35 cellular contexts compared by ENCODE assay signal in genomic region chr3:944786-945185, GRCh38.
DNase-seq lines count a peak whose midpoint lies in the region; ATAC-seq, FAIRE-seq and TF ChIP-seq lines count a peak whose summit lies in the region.
"Had no signal": no experiment of that assay in that cellular context is flagged by ENCODE, and none has a peak within 500 bp of the region (broad histone marks: within the 10 kb centered on the region; RNA-seq: fewer than 3 reads in every experiment).

No MANE protein-coding gene starts in this region.

- H2BK120ac ChIP-seq in IMR-90 (ENCODE audit: low read depth, low read length) (no peak overlapping the region), H1 (replicated peaks; ENCODE audit: low read depth, low read length) (no peak overlapping the region)

- H3K27me3 ChIP-seq in HepG2 (ENCODE audit: control insufficient read depth in 1 of 2, insufficient read depth in 2 of 2, low read length in 2 of 2) (no peaks in the 10 kb centered on the region), right lobe of liver (no peaks in the 10 kb centered on the region), IMR-90 (ENCODE audit: control insufficient read depth, insufficient read depth, low read length) (no peaks in the 10 kb centered on the region), K562 (ENCODE audit: control insufficient read depth in 2 of 2, insufficient read depth in 2 of 2, low read length in 2 of 2) (no peaks in the 10 kb centered on the region), H1 (replicated peaks in 1 of 4; ENCODE audit: control insufficient read depth in 3 of 4, extremely low read depth in 1 of 4, insufficient read depth in 3 of 4, low read length in 3 of 4) (peaks cover 0 to 1% (median 0%) of the 10 kb centered on the region in 4 experiments; a peak in 1 of 7 replicates), heart right ventricle (no peaks in the 10 kb centered on the region)
- H3K27me3 ChIP-seq: BE2C; BLaER1; BLaER1 treated with 17β-estradiol and CSF1 and Interleukin-3, amounts not matched to agents 10 nM and 100 nM had no signal

- H3K14ac ChIP-seq in IMR-90 (replicated peaks; ENCODE audit: low read depth, low read length) (no peak overlapping the region), H1 (ENCODE audit: insufficient read length) (no peak overlapping the region)

- no peak for TF ChIP-seq CTCF in HepG2 (CRISPR knock-in tag; IDR thresholded peaks at IDR 0.05)
- no peak for TF ChIP-seq CTCF in right lobe of liver (IDR thresholded peaks at IDR 0.05)
- no peak for TF ChIP-seq CTCF in IMR-90 (conservative IDR thresholded peaks at IDR 0.05; ENCODE audit: low read depth, low read length)
- no peak for TF ChIP-seq CTCF in K562 (IDR thresholded peaks at IDR 0.05 in 2 of 3, conservative IDR thresholded peaks at IDR 0.05 in 1 of 3; ENCODE audit: insufficient read depth in 2 of 3, low read depth in 1 of 3, low read length in 3 of 3)
- no peak for TF ChIP-seq CTCF in H1 (IDR thresholded peaks at IDR 0.05; ENCODE audit: control extremely low read depth in 1 of 3, insufficient read depth in 1 of 3, low read depth in 1 of 3, low read length in 3 of 3)
- TF ChIP-seq CTCF in heart right ventricle (IDR thresholded peaks at IDR 0.05), result no peak

- H3K36me3 ChIP-seq in HepG2 (replicated peaks in 1 of 2; ENCODE audit: control insufficient read depth in 1 of 2, insufficient read depth in 2 of 2, low read length in 2 of 2), result no peaks in the 10 kb centered on the region
- H3K36me3 ChIP-seq in right lobe of liver, result no peaks in the 10 kb centered on the region
- H3K36me3 ChIP-seq in IMR-90 (ENCODE audit: control insufficient read depth, insufficient read depth, low read length), result no peaks in the 10 kb centered on the region
- H3K36me3 ChIP-seq in K562 (ENCODE audit: control insufficient read depth, insufficient read depth, low read length), result no peaks in the 10 kb centered on the region
- H3K36me3 ChIP-seq in H1 (ENCODE audit: control insufficient read depth in 2 of 4, insufficient read depth in 4 of 4, low read length in 3 of 4), result no peaks in the 10 kb centered on the region
- H3K36me3 ChIP-seq in heart right ventricle, result no peaks in the 10 kb centered on the region
- H3K36me3 ChIP-seq: BE2C; BLaER1; BLaER1 treated with 17β-estradiol and CSF1 and Interleukin-3, amounts not matched to agents 10 nM and 100 nM had no signal

- no peak overlapping the region for H2BK12ac ChIP-seq in H1 (ENCODE audit: low read depth, low read length)

- CTCF ChIA-PET in HepG2 (lab: Yijun Ruan, JAX; ENCODE audit: low intra/inter-chr PET ratio, low total read pairs) (no interaction called here), IMR-90 (lab: Yijun Ruan, JAX) (no interaction called here), K562 (lab: Yijun Ruan, JAX; ENCODE audit: low intra/inter-chr PET ratio) (no interaction called here), H1 (lab: Charles Lee; ENCODE audit: partially characterized antibody) (no interaction called here)

- intact Hi-C loops in HepG2 (cut with micrococcal nuclease; ENCODE audit: unreplicated experiment), result no loop called here
- intact Hi-C loops in right lobe of liver (cut with DNase I), result no loop called here
- intact Hi-C loops in IMR-90 (cut with micrococcal nuclease), result no loop called here
- intact Hi-C loops in K562 (cut with micrococcal nuclease), result no loop called here
- intact Hi-C loops in heart right ventricle (cut with DNase I), result no loop called here

- H3K4me1 ChIP-seq in HepG2 (ENCODE audit: insufficient read depth, low read length) (no peaks in the 10 kb centered on the region), right lobe of liver (no peaks in the 10 kb centered on the region), IMR-90 (ENCODE audit: control insufficient read depth, insufficient read depth, low read length) (no peaks in the 10 kb centered on the region), K562 (replicated peaks in 1 of 2; ENCODE audit: control insufficient read depth in 2 of 2, insufficient read depth in 2 of 2, low read length in 2 of 2) (no peaks in the 10 kb centered on the region), H1 (replicated peaks in 1 of 4; ENCODE audit: control insufficient read depth in 3 of 4, insufficient read depth in 4 of 4, low read length in 3 of 4) (no peaks in the 10 kb centered on the region), heart right ventricle (no peaks in the 10 kb centered on the region)
- H3K4me1 ChIP-seq: A549; BE2C; BLaER1; BLaER1 treated with 17β-estradiol and CSF1 and Interleukin-3, amounts not matched to agents 10 nM and 100 nM; Caco-2 had no signal

- H3K9ac ChIP-seq in HepG2 (ENCODE audit: insufficient read depth, low read depth, low read length) (no peak overlapping the region), IMR-90 (ENCODE audit: low read depth, low read length) (no peak overlapping the region), K562 (ENCODE audit: insufficient read depth in 1 of 2, low read depth in 2 of 2, low read length in 2 of 2) (no peak overlapping the region), H1 (replicated peaks in 1 of 4; ENCODE audit: extremely low read depth in 1 of 4, low read depth in 3 of 4, low read length in 3 of 4) (no peak overlapping the region)
- H3K9ac ChIP-seq: BLaER1; BLaER1 treated with 17β-estradiol and CSF1 and Interleukin-3, amounts not matched to agents 10 nM and 100 nM had no signal

- dilution Hi-C loops in IMR-90 (cut with HindIII; ENCODE audit: low sequenced_read_pairs, unreplicated experiment), result no loop called here

- FAIRE-seq in HepG2 (lab: Jason Lieb, UNC), result no peak
- no peak for FAIRE-seq in K562 (lab: Jason Lieb, UNC)
- no peak for FAIRE-seq in H1 (lab: Jason Lieb, UNC)
- FAIRE-seq: A204.1, A549, D721Med had no signal

- H2AK9ac ChIP-seq in IMR-90 (replicated peaks; ENCODE audit: low read depth, low read length, poor library complexity), result no peak overlapping the region

- no peak overlapping the region for H3K18ac ChIP-seq in IMR-90 (ENCODE audit: low read depth, low read length)
- H3K18ac ChIP-seq in H1 (ENCODE audit: extremely low read depth, low read length), result no peak overlapping the region

- H3K79me2 ChIP-seq in HepG2 (ENCODE audit: insufficient read depth, low read length), result no peaks in the 10 kb centered on the region
- no peaks in the 10 kb centered on the region for H3K79me2 ChIP-seq in K562 (ENCODE audit: control insufficient read depth, insufficient read depth, low read length)
- H3K79me2 ChIP-seq in H1 (ENCODE audit: control insufficient read depth in 1 of 2, insufficient read depth in 2 of 2, low read length in 2 of 2), result no peaks in the 10 kb centered on the region

- POLR2A ChIA-PET in HepG2 (lab: Yijun Ruan, JAX) (no interaction called here), IMR-90 (lab: Charles Lee; ENCODE audit: unreplicated experiment) (no interaction called here), K562 (lab: Yijun Ruan, JAX) (no interaction called here), H1 (lab: Charles Lee; ENCODE audit: partially characterized antibody) (no interaction called here)

- H2BK15ac ChIP-seq in IMR-90 (ENCODE audit: low read depth, low read length), result no peak overlapping the region
- no peak overlapping the region for H2BK15ac ChIP-seq in H1 (ENCODE audit: low read length)

- H2AK5ac ChIP-seq in IMR-90 (ENCODE audit: low read depth, low read length), result no peak overlapping the region
- H2AK5ac ChIP-seq in H1 (ENCODE audit: low read depth, low read length), result no peak overlapping the region

- H2BK20ac ChIP-seq in IMR-90 (ENCODE audit: low read depth, low read length) (no peak overlapping the region), H1 (ENCODE audit: low read length) (no peak overlapping the region)

- H3K27ac ChIP-seq in HepG2 (ENCODE audit: extremely low read length, insufficient read depth, low read length) (no peak overlapping the region), right lobe of liver (no peak overlapping the region), IMR-90 (ENCODE audit: insufficient read depth, low read length) (no peak overlapping the region), K562 (ENCODE audit: extremely low read depth, low read depth, low read length) (no peak overlapping the region), H1 (ENCODE audit: low read depth, low read length) (no peak overlapping the region), heart right ventricle (no peak overlapping the region)
- H3K27ac ChIP-seq: 22Rv1; A549; BLaER1; BLaER1 treated with 17β-estradiol and CSF1 and Interleukin-3, amounts not matched to agents 10 nM and 100 nM; C4-2B had no signal

- H2AFZ ChIP-seq in HepG2 (ENCODE audit: low read length) (no peak overlapping the region), IMR-90 (replicated peaks; ENCODE audit: low read length, poor library complexity) (no peak overlapping the region), K562 (ENCODE audit: low read depth, low read length) (no peak overlapping the region), H1 (ENCODE audit: low read length) (no peak overlapping the region)

- H3K4me2 ChIP-seq in HepG2 (ENCODE audit: low read depth, low read length) (no peak overlapping the region), IMR-90 (ENCODE audit: low read depth, low read length) (no peak overlapping the region), K562 (ENCODE audit: insufficient read depth, low read length) (no peak overlapping the region), H1 (ENCODE audit: insufficient read depth in 1 of 2, low read depth in 2 of 2, low read length in 2 of 2) (no peak overlapping the region)
- H3K4me2 ChIP-seq: A549; BLaER1; BLaER1 treated with 17β-estradiol and CSF1 and Interleukin-3, amounts not matched to agents 10 nM and 100 nM had no signal

- no peak for TF ChIP-seq POLR2A in HepG2 (IDR thresholded peaks at IDR 0.05; ENCODE audit: insufficient read depth in 1 of 2, low read depth in 2 of 2, low read length in 2 of 2)
- TF ChIP-seq POLR2A in right lobe of liver (IDR thresholded peaks at IDR 0.05), result no peak
- no peak for TF ChIP-seq POLR2A in IMR-90 (IDR thresholded peaks at IDR 0.05; ENCODE audit: low read depth, low read length)
- TF ChIP-seq POLR2A in K562 (conservative IDR thresholded peaks at IDR 0.05), result no peak
- no peak for TF ChIP-seq POLR2A in H1 (IDR thresholded peaks at IDR 0.05; ENCODE audit: control extremely low read depth in 1 of 2, low read depth in 2 of 2, low read length in 2 of 2)

- no peak overlapping the region for H4K91ac ChIP-seq in IMR-90 (ENCODE audit: insufficient read depth, low read depth, low read length)
- no peak overlapping the region for H4K91ac ChIP-seq in H1 (replicated peaks; ENCODE audit: insufficient read length, low read length)

- H3K9me1 ChIP-seq in IMR-90 (ENCODE audit: insufficient read depth, low read length) (no peaks in the 10 kb centered on the region), K562 (ENCODE audit: control insufficient read depth, insufficient read depth, low read length) (no peaks in the 10 kb centered on the region)

- TF ChIP-seq RAD21 in HepG2 (CRISPR knock-in tag; IDR thresholded peaks at IDR 0.05) (no peak), IMR-90 (IDR thresholded peaks at IDR 0.05; ENCODE audit: low read length) (no peak), K562 (CRISPR knock-in tag; conservative IDR thresholded peaks at IDR 0.05 in 1 of 2, IDR thresholded peaks at IDR 0.05 in 1 of 2) (no peak), H1 (IDR thresholded peaks at IDR 0.05 in 1 of 2, conservative IDR thresholded peaks at IDR 0.05 in 1 of 2; ENCODE audit: low read depth in 2 of 2, low read length in 2 of 2) (no peak)

- peaks cover 89% of the 10 kb centered on the region for H3K9me3 ChIP-seq in HepG2 (ENCODE audit: low read length)
- no peaks in the 10 kb centered on the region for H3K9me3 ChIP-seq in right lobe of liver
- H3K9me3 ChIP-seq in IMR-90 (ENCODE audit: control insufficient read depth, insufficient read depth, low read length), result 0 out of 2 replicates have a peak, but pooled peaks cover 4% of the 10 kb centered on the region
- H3K9me3 ChIP-seq in K562 (replicated peaks; ENCODE audit: control insufficient read depth, insufficient read depth, low read depth, low read length), result no peaks in the 10 kb centered on the region
- H3K9me3 ChIP-seq in H1 (ENCODE audit: insufficient read depth in 2 of 2, low read depth in 1 of 2, low read length in 1 of 2), result no peaks in the 10 kb centered on the region
- peaks cover 0 to 25% (median 0%) of the 10 kb centered on the region in 11 donors for H3K9me3 ChIP-seq in heart right ventricle
- H3K9me3 ChIP-seq: A549; BE2C; BLaER1; BLaER1 treated with 17β-estradiol and CSF1 and Interleukin-3, amounts not matched to agents 10 nM and 100 nM; Caco-2 had no signal

- ATAC-seq in HepG2 (no peak), right lobe of liver (no peak), IMR-90 (ENCODE audit: low read depth) (no peak), K562 (no peak), heart right ventricle (no peak)
- ATAC-seq: A549; CD8-positive, alpha-beta T cell had no signal

- WGBS in HepG2 (ENCODE audit: low lambda C conversion rate), result 0% methylated on average over 1 of the region's 1 CpG
- WGBS in right lobe of liver (ENCODE audit: insufficient coverage, low coverage, low lambda C conversion rate, missing lambda C conversion rate), result 24% methylated on average over 1 of the region's 1 CpG
- no CpG with 5 or more reads among the region's 1 CpG for WGBS in IMR-90 (ENCODE audit: extremely low coverage in 2 of 2, insufficient read length in 1 of 2), 2 experiments
- WGBS in K562 (ENCODE audit: insufficient coverage, low coverage, missing lambda C conversion rate), result 0% methylated on average over 1 of the region's 1 CpG
- 78% methylated on average over 1 of the region's 1 CpG; no CpG with 5 or more reads in 1 of the 2 experiments for WGBS in H1 (ENCODE audit: extremely low coverage in 1 of 2, insufficient coverage in 1 of 2, insufficient read length in 1 of 2, insufficient replicate concordance in 2 of 2, low coverage in 1 of 2, low lambda C conversion rate in 2 of 2, missing lambda C conversion rate in 1 of 2), 2 experiments
- WGBS in heart right ventricle, 2 donors, result 77 to 80% methylated on average over 1 of the region's 1 CpG

- no peak overlapping the region for H3K4me3 ChIP-seq in HepG2 (replicated peaks in 1 of 3; ENCODE audit: insufficient read depth in 1 of 3, low read depth in 2 of 3, low read length in 3 of 3)
- no peak overlapping the region for H3K4me3 ChIP-seq in right lobe of liver
- H3K4me3 ChIP-seq in IMR-90 (ENCODE audit: insufficient read depth, low read depth, low read length), result no peak overlapping the region
- H3K4me3 ChIP-seq in K562, result no peak overlapping the region
- H3K4me3 ChIP-seq in H1 (ENCODE audit: extremely low read depth in 1 of 4, insufficient read depth in 2 of 4, low read depth in 3 of 4, low read length in 4 of 4), result no peak overlapping the region
- H3K4me3 ChIP-seq in heart right ventricle, result no peak overlapping the region
- H3K4me3 ChIP-seq: A549; BLaER1; BLaER1 treated with 17β-estradiol and CSF1 and Interleukin-3, amounts not matched to agents 10 nM and 100 nM had no signal

- BruUV-seq in HepG2 (replicated peaks; lab: Mats Ljungman, UMichigan) (no TSS peak), IMR-90 (replicated peaks; lab: Mats Ljungman, UMichigan) (no TSS peak), K562 (replicated peaks; lab: Mats Ljungman, UMichigan) (no TSS peak)

- H3K4ac ChIP-seq in IMR-90 (ENCODE audit: low read depth, low read length) (no peak overlapping the region), H1 (replicated peaks; ENCODE audit: insufficient read length, low read depth, low read length) (no peak overlapping the region)

- TF ChIP-seq EP300 in HepG2 (IDR thresholded peaks at IDR 0.05; ENCODE audit: low read depth in 2 of 2, low read length in 2 of 2), result no peak
- TF ChIP-seq EP300 in HepG2 (CRISPR knock-in tag; IDR thresholded peaks at IDR 0.05; ENCODE audit: borderline replicate concordance), result no peak
- TF ChIP-seq EP300 in K562 (IDR thresholded peaks at IDR 0.05; ENCODE audit: low read length), result no peak
- TF ChIP-seq EP300 in H1 (IDR thresholded peaks at IDR 0.05; ENCODE audit: borderline replicate concordance in 1 of 2, low read depth in 2 of 2, low read length in 2 of 2), result no peak

- H3K56ac ChIP-seq in IMR-90 (ENCODE audit: extremely low read depth, insufficient read depth, low read length), result no peak overlapping the region
- H3K56ac ChIP-seq in H1 (replicated peaks; ENCODE audit: insufficient read length, low read depth, low read length), result no peak overlapping the region

- no peaks in the 10 kb centered on the region for H4K20me1 ChIP-seq in HepG2 (ENCODE audit: insufficient read depth, low read length)
- no peaks in the 10 kb centered on the region for H4K20me1 ChIP-seq in IMR-90 (ENCODE audit: insufficient read depth, low read length)
- H4K20me1 ChIP-seq in K562 (replicated peaks; ENCODE audit: control insufficient read depth, insufficient read depth, low read length), result no peaks in the 10 kb centered on the region
- H4K20me1 ChIP-seq in H1 (replicated peaks in 1 of 2; ENCODE audit: control insufficient read depth in 1 of 2, insufficient read depth in 2 of 2, low read length in 2 of 2), result no peaks in the 10 kb centered on the region
- H4K20me1 ChIP-seq: BLaER1; BLaER1 treated with 17β-estradiol and CSF1 and Interleukin-3, amounts not matched to agents 10 nM and 100 nM had no signal

- no peaks in the 10 kb centered on the region for H3K79me1 ChIP-seq in IMR-90 (ENCODE audit: low read depth in 1 of 2, low read length in 2 of 2)
- H3K79me1 ChIP-seq in H1 (ENCODE audit: low read depth, low read length), result no peaks in the 10 kb centered on the region

- H4K8ac ChIP-seq in IMR-90 (ENCODE audit: low read depth in 2 of 2, low read length in 2 of 2) (no peak overlapping the region), H1 (ENCODE audit: extremely low read depth, insufficient read depth, low read length) (no peak overlapping the region)

- no peak overlapping the region for H4K5ac ChIP-seq in IMR-90 (ENCODE audit: low read depth, low read length)
- H4K5ac ChIP-seq in H1 (ENCODE audit: insufficient read length, low read depth, low read length), result no peak overlapping the region

- H3K23ac ChIP-seq in IMR-90 (ENCODE audit: low read depth, low read length), result no peak overlapping the region
- H3K23ac ChIP-seq in H1 (ENCODE audit: insufficient read length), result no peak overlapping the region

- in situ Hi-C loops in HepG2 (cut with HindIII; ENCODE audit: extremely low pct_ligation_motif_present, low pct_unique_long_range_greater_than_20kb), result no loop called here
- in situ Hi-C loops in IMR-90 (cut with MboI; ENCODE audit: low sequenced_read_pairs), result no loop called here
- in situ Hi-C loops in K562 (cut with MboI), result no loop called here

- DNase-seq in HepG2 (ENCODE audit: low spot score), result no peak
- no peak for DNase-seq in right lobe of liver
- no peak for DNase-seq in IMR-90
- no peak for DNase-seq in K562 (ENCODE audit: extremely low read depth in 1 of 4, low spot score in 3 of 4)
- no peak for DNase-seq in H1 (ENCODE audit: low read depth in 1 of 2, low spot score in 2 of 2)
- no peak for DNase-seq in activated effector memory CD4-positive, alpha-beta T cell treated with anti-CD3 and anti-CD28 coated beads, Interleukin-2, amount 50 U/mL, for 16 hours
- no peak for DNase-seq in heart right ventricle
- DNase-seq in cerebellar nuclear complex (lab: John Stamatoyannopoulos, UW), result no peak
- DNase-seq: 8988T; ACHN; AML-193; BE2C; C1 segment of cervical spinal cord; Caco-2; Calu3; CD4-positive, alpha-beta memory T cell; CD4-positive, alpha-beta T cell; CD4-positive, CD25-positive, alpha-beta regulatory T cell; CD8-positive, alpha-beta memory T cell; CD8-positive, alpha-beta T cell; COR-L47; DMS 273 treated with DMSO at 0.1 percent for 48 hours; DMS153; DMS53; DMS79; DMS79 treated with DMSO at 0.1 percent for 48 hours; DND-41; EL had no signal

- H2BK5ac ChIP-seq in IMR-90 (ENCODE audit: low read depth, low read length, poor library complexity, severe bottlenecking) (no peak overlapping the region), H1 (ENCODE audit: low read depth, low read length) (no peak overlapping the region)

- no peaks in the 10 kb centered on the region for H3K23me2 ChIP-seq in H1 (ENCODE audit: low read depth, low read length)

Comparison
In these comparisons a context has a peak if more than half of its experiments do, and no peak if none do; other contexts are left out.
1. Of the 241 proteins assayed by ChIP-seq in both HepG2 and K562: peak only in HepG2: none; only in K562: none; in both: CEBPB; in neither: 239; mixed calls (peak in some experiments, not most) for 1.